Comparison of ENCODE assay signal across 1 cellular context in genomic region chr6:137810554-137811120, GRCh38.
TF ChIP-seq lines count a peak whose summit lies in the region.

No MANE protein-coding gene starts in this region.

TF ChIP-seq in HepG2, 621 proteins besides CTCF, POLR2A, EP300 and RAD21 (continued from another document and continues in another):
- TF ChIP-seq ZNF687 (CRISPR knock-in tag; IDR thresholded peaks at IDR 0.05) = no peak
- TF ChIP-seq HIVEP1 (CRISPR knock-in tag; IDR thresholded peaks at IDR 0.05) = no peak
- TF ChIP-seq RERE (CRISPR knock-in tag; IDR thresholded peaks at IDR 0.05; ENCODE audit: low read depth) = no peak
- no peak for TF ChIP-seq DR1 (CRISPR knock-in tag; IDR thresholded peaks at IDR 0.05)
- TF ChIP-seq ZBTB40 (IDR thresholded peaks at IDR 0.05) = no peak
- TF ChIP-seq ZBTB40 (CRISPR knock-in tag; IDR thresholded peaks at IDR 0.05) = no peak
- TF ChIP-seq CHCHD3 (CRISPR knock-in tag; IDR thresholded peaks at IDR 0.05) = no peak
- TF ChIP-seq MEF2D (CRISPR knock-in tag; IDR thresholded peaks at IDR 0.05) = peak; percentile 47; the same call in 1 of the 2 replicates
- TF ChIP-seq ZNF317 (CRISPR knock-in tag; IDR thresholded peaks at IDR 0.05) = peak; percentile 63; the same call in 1 of the 2 replicates
- no peak for TF ChIP-seq HOXA7 (CRISPR knock-in tag; IDR thresholded peaks at IDR 0.05)
- no peak for TF ChIP-seq HCFC1 (IDR thresholded peaks at IDR 0.05; ENCODE audit: low read depth, low read length)
- no peak for TF ChIP-seq SMAD3 (CRISPR knock-in tag; IDR thresholded peaks at IDR 0.05)
- no peak for TF ChIP-seq ZNF326 (CRISPR knock-in tag; IDR thresholded peaks at IDR 0.05; ENCODE audit: borderline replicate concordance)
- TF ChIP-seq SIX4 (CRISPR knock-in tag; IDR thresholded peaks at IDR 0.05) = no peak
- TF ChIP-seq FOXP1 (IDR thresholded peaks at IDR 0.05) = no peak
- TF ChIP-seq FOXP1 (CRISPR knock-in tag; IDR thresholded peaks at IDR 0.05) = no peak
- TF ChIP-seq ZNF207 (IDR thresholded peaks at IDR 0.05; ENCODE audit: borderline replicate concordance) = no peak
- no peak; the same call in 1 of the 2 replicates for TF ChIP-seq ZNF782 (CRISPR knock-in tag; IDR thresholded peaks at IDR 0.05; ENCODE audit: borderline replicate concordance)
- no peak for TF ChIP-seq KLF15 (CRISPR knock-in tag; IDR thresholded peaks at IDR 0.05; ENCODE audit: borderline replicate concordance)
- no peak for TF ChIP-seq ZIK1 (CRISPR knock-in tag; IDR thresholded peaks at IDR 0.05; ENCODE audit: borderline replicate concordance, low read depth)
- no peak for TF ChIP-seq ZNF749 (CRISPR knock-in tag; IDR thresholded peaks at IDR 0.05; ENCODE audit: borderline replicate concordance)
- TF ChIP-seq MEIS1 (CRISPR knock-in tag; IDR thresholded peaks at IDR 0.05; ENCODE audit: borderline replicate concordance) = no peak
- no peak; the same call in 1 of the 2 replicates for TF ChIP-seq ZBTB25 (CRISPR knock-in tag; IDR thresholded peaks at IDR 0.05)
- no peak for TF ChIP-seq XRCC5 (optimal IDR thresholded peaks at IDR 0.05; ENCODE audit: low read length)
- no peak for TF ChIP-seq ZZZ3 (CRISPR knock-in tag; IDR thresholded peaks at IDR 0.05; ENCODE audit: borderline replicate concordance)
- TF ChIP-seq MLXIP (CRISPR knock-in tag; IDR thresholded peaks at IDR 0.05; ENCODE audit: borderline replicate concordance) = no peak
- TF ChIP-seq ZNF773 (CRISPR knock-in tag; IDR thresholded peaks at IDR 0.05; ENCODE audit: borderline replicate concordance) = no peak
- TF ChIP-seq ZNF75D (CRISPR knock-in tag; IDR thresholded peaks at IDR 0.05; ENCODE audit: borderline replicate concordance) = no peak
- no peak for TF ChIP-seq STAT6 (CRISPR knock-in tag; IDR thresholded peaks at IDR 0.05; ENCODE audit: borderline replicate concordance)
- TF ChIP-seq SRSF9 (IDR thresholded peaks at IDR 0.05; ENCODE audit: borderline replicate concordance, insufficient read depth, low read depth, low read length, poor library complexity, severe bottlenecking) = no peak
- TF ChIP-seq ZNF589 (CRISPR knock-in tag; conservative IDR thresholded peaks at IDR 0.05) = no peak
- no peak for TF ChIP-seq IKZF1 (IDR thresholded peaks at IDR 0.05)
- no peak for TF ChIP-seq RELA (CRISPR knock-in tag; IDR thresholded peaks at IDR 0.05)
